Comparison of ENCODE assay signal across 8 cellular contexts in genomic region chr12:59792647-59793046, GRCh38.
"Had no signal": no experiment of that assay in that cellular context is flagged by ENCODE, and none has a peak within 500 bp of the region (broad histone marks: within the 10 kb centered on the region; RNA-seq: fewer than 3 reads in every experiment).

No MANE protein-coding gene starts in this region.

- H3K4me3 Mint-ChIP-seq: GM23338, H9, HFFc6 had no signal

- H3K9me3 Mint-ChIP-seq: GM23338, H9, HFFc6 had no signal

- H3K27ac Mint-ChIP-seq: H9, HFFc6 had no signal

- ATAC-seq: GM23338, HCT116 had no signal

- DNase-seq: GM23248, GOT3, H7, H9, HCEC 1CT, HFFc6 had no signal
